Comparison of ENCODE assay signal across 8 cellular contexts in genomic region chr17:56976941-56977570, GRCh38. TPM values are rescaled to one million over a fixed set of nuclear protein-coding genes. Genes with fewer than 3 reads are reported as not detected.
DNase-seq lines count a peak whose midpoint lies in the region; ATAC-seq, FAIRE-seq and TF ChIP-seq lines count a peak whose summit lies in the region.

No MANE protein-coding gene starts in this region.

- H2AK5ac ChIP-seq in H9 (ENCODE audit: insufficient read length, low read length) = no peak overlapping the region

- H3K23me2 ChIP-seq in H9 (ENCODE audit: insufficient read length, low read depth, low read length, poor library complexity, severe bottlenecking) = peaks cover 15% of the 10 kb centered on the region

- H3K27me3 ChIP-seq in H9 (ENCODE audit: insufficient read depth, low read length) = no peaks in the 10 kb centered on the region
- no peaks in the 10 kb centered on the region for H3K27me3 ChIP-seq in gastrocnemius medialis

- no peak overlapping the region for H3T11ph ChIP-seq in H9 (ENCODE audit: low read length)

- H4K91ac ChIP-seq in H9 (ENCODE audit: insufficient read length, low read depth, low read length) = no peak overlapping the region

- H3K23ac ChIP-seq in H9 (ENCODE audit: insufficient read length, low read depth, low read length) = no peak overlapping the region

- in situ Hi-C loops in gastrocnemius medialis (cut with MboI; ENCODE audit: low sequenced_read_pairs in 4 of 4) = no loop called here

- H3K9me3 ChIP-seq in H9 (ENCODE audit: control insufficient read depth, low read depth, low read length) (no peaks in the 10 kb centered on the region), gastrocnemius medialis (no peaks in the 10 kb centered on the region)

- peaks cover 0 to 13% of the 10 kb centered on the region in 2 donors for H3K36me3 ChIP-seq in gastrocnemius medialis

- no CpG with 5 or more reads among the region's 10 CpGs for WGBS in H9 (ENCODE audit: extremely low coverage, insufficient read length, low lambda C conversion rate)

- DNase-seq in H9 (no peak), glutamatergic neuron (peak; percentile 39), gastrocnemius medialis (no peak), GM12891 (ENCODE audit: insufficient read length, low spot score) (no peak), NCI-H2081 treated with DMSO at 0.1 percent for 48 hours (lab: John Stamatoyannopoulos, UW) (no peak), NCI-H2227 (lab: John Stamatoyannopoulos, UW; ENCODE audit: unreplicated experiment) (no peak), DMS53 treated with DMSO at 0.1 percent for 48 hours (lab: John Stamatoyannopoulos, UW; ENCODE audit: unreplicated experiment) (no peak)

- no peaks in the 10 kb centered on the region for H3K79me2 ChIP-seq in H9 (ENCODE audit: insufficient read depth, low read length)

- no peak overlapping the region for H2BK5ac ChIP-seq in H9 (ENCODE audit: insufficient read length, low read length)

- H3K4me1 ChIP-seq in H9 (ENCODE audit: insufficient read depth, low read length) (peaks cover 4% of the 10 kb centered on the region; the same call in 1 of the 2 replicates), gastrocnemius medialis (peaks cover 12% of the 10 kb centered on the region in 2 donors)

- peak overlapping the region; percentile 57 for H3K4me2 ChIP-seq in H9 (ENCODE audit: insufficient read depth, insufficient read length, low read length)

- no peak overlapping the region for H3K18ac ChIP-seq in H9 (ENCODE audit: insufficient read length, low read depth, low read length)

- H3K36me3 Mint-ChIP-seq in H9 (ENCODE audit: insufficient read depth in 1 of 3, low read depth in 3 of 3) (peaks cover 0 to 10% (median 4%) of the 10 kb centered on the region in 3 experiments; a peak in 4 of 7 replicates), glutamatergic neuron (ENCODE audit: unreplicated experiment) (peaks cover 8% of the 10 kb centered on the region)

- peaks cover 44 to 49% of the 10 kb centered on the region in 2 experiments for H3K4me1 Mint-ChIP-seq in H9
- peaks cover 14% of the 10 kb centered on the region for H3K4me1 Mint-ChIP-seq in glutamatergic neuron (ENCODE audit: low read depth, unreplicated experiment)

- no peak for ATAC-seq in gastrocnemius medialis

- peaks cover 7 to 10% of the 10 kb centered on the region in 2 experiments for H3K9me3 Mint-ChIP-seq in H9
- H3K9me3 Mint-ChIP-seq in glutamatergic neuron (ENCODE audit: unreplicated experiment) = peaks cover 11% of the 10 kb centered on the region

- H3K4me3 Mint-ChIP-seq in H9 (peak overlapping the region; percentile 49 to 70), glutamatergic neuron (ENCODE audit: unreplicated experiment) (peak overlapping the region; percentile 81)

- no peak overlapping the region for H4K8ac ChIP-seq in H9 (replicated peaks; ENCODE audit: insufficient read length, low read depth, low read length)

- no peak for FAIRE-seq in GM12891 (lab: Jason Lieb, UNC)

- H4K20me1 ChIP-seq in H9 (ENCODE audit: control insufficient read depth, insufficient read depth, insufficient read length) = no peaks in the 10 kb centered on the region

- TF ChIP-seq POLR2A in gastrocnemius medialis (IDR thresholded peaks at IDR 0.05) (no peak), GM12891 (IDR thresholded peaks at IDR 0.05; ENCODE audit: low read depth, low read length) (no peak)

- H3K27me3 Mint-ChIP-seq in H9 (ENCODE audit: low read depth) (0 out of 2 replicates have a peak, but pooled peaks cover 3% of the 10 kb centered on the region), glutamatergic neuron (ENCODE audit: unreplicated experiment) (peaks cover 7% of the 10 kb centered on the region)

- H3K4ac ChIP-seq in H9 (ENCODE audit: low read depth, low read length) = no peak overlapping the region

- H2AFZ ChIP-seq in H9 (ENCODE audit: low read length) = no peak overlapping the region

- H2BK15ac ChIP-seq in H9 (ENCODE audit: low read depth, low read length) = no peak overlapping the region

- H3K9ac ChIP-seq in H9 (ENCODE audit: extremely low read depth, insufficient read length, low read length) = no peak overlapping the region

- H3K4me3 ChIP-seq in WI38 (ENCODE audit: low read depth, low read length) (peak overlapping the region; percentile 74), gastrocnemius medialis (peak overlapping the region; percentile 65 to 79 (median 75))

- no peak for TF ChIP-seq CTCF in H9 (conservative IDR thresholded peaks at IDR 0.05)
- no peak for TF ChIP-seq CTCF in WI38 (IDR thresholded peaks at IDR 0.05; ENCODE audit: low read depth, low read length)
- TF ChIP-seq CTCF in glutamatergic neuron (IDR thresholded peaks at IDR 0.05; ENCODE audit: partially characterized antibody, unreplicated experiment) = no peak
- TF ChIP-seq CTCF in gastrocnemius medialis (IDR thresholded peaks at IDR 0.05 in 4 of 5, conservative IDR thresholded peaks at IDR 0.05 in 1 of 5) = no peak

- H3K27ac ChIP-seq in H9 (ENCODE audit: insufficient read length, low read depth, low read length) = no peak overlapping the region
- H3K27ac ChIP-seq in gastrocnemius medialis = peak overlapping the region in 2 of 4 donors; percentile 67 to 84

- H2BK20ac ChIP-seq in H9 (ENCODE audit: low read depth, low read length, poor library complexity, severe bottlenecking) = no peak overlapping the region

- H2BK12ac ChIP-seq in H9 (ENCODE audit: insufficient read length, low read depth, low read length) = no peak overlapping the region

- no peak overlapping the region for H2BK120ac ChIP-seq in H9 (ENCODE audit: low read depth, low read length, poor library complexity, severe bottlenecking)

- H3K79me1 ChIP-seq in H9 (ENCODE audit: insufficient read depth, low read depth, low read length, poor library complexity, severe bottlenecking) = no peaks in the 10 kb centered on the region

- intact Hi-C loops in gastrocnemius medialis (cut with DNase I; ENCODE audit: low total_unique reads) = loop anchor here (5.0 to 10.0 kb wide), 3 partner anchors 65 to 382 kb away; partner anchors contain the start of genes AKAP1, NOG and TRIM25

- no peak overlapping the region for H4K5ac ChIP-seq in H9 (ENCODE audit: insufficient read length, low read depth, low read length)

- H3K14ac ChIP-seq in H9 (ENCODE audit: insufficient read depth, low read length) = no peak overlapping the region

- no peak overlapping the region for H3K56ac ChIP-seq in H9 (ENCODE audit: insufficient read length, low read depth, low read length)

- H3K27ac Mint-ChIP-seq in H9 (peak overlapping the region in 1 of 3 experiments; percentile 54; a peak in 2 of 7 replicates), glutamatergic neuron (ENCODE audit: unreplicated experiment) (peak overlapping the region; percentile 87)

TF ChIP-seq in GM12891, 5 proteins besides CTCF, POLR2A, EP300 and RAD21:
- TF ChIP-seq POU2F2 (IDR thresholded peaks at IDR 0.05; ENCODE audit: low read depth, low read length) (no peak), TAF1 (IDR thresholded peaks at IDR 0.05; ENCODE audit: low read depth, low read length) (no peak), SPI1 (IDR thresholded peaks at IDR 0.05; ENCODE audit: low read depth, low read length) (no peak), PAX5 (IDR thresholded peaks at IDR 0.05; ENCODE audit: insufficient read depth, low read length, severe bottlenecking) (no peak), POLR2AphosphoS5 (IDR thresholded peaks at IDR 0.05; ENCODE audit: low read depth, low read length) (no peak)

RNA-seq across cellular contexts. Expression of gene SCPEP1, which starts 0.9 kb away (rescaled TPM):
- total RNA-seq in H9 (2021) (27.1 and 29.6 TPM in 2 replicates), glutamatergic neuron (ENCODE audit: unreplicated experiment) (46.9 TPM), gastrocnemius medialis (10 to 100 TPM in 3 of 4 donors, 1 to 10 TPM in 1; 9.9 to 44.7 (median 30.2) TPM)
- polyA plus RNA-seq in GM12891 (2012; ENCODE audit: low read depth, missing spikeins) = 25.2 TPM

RNA-seq across cellular contexts. Expression of gene COIL, which starts 16.2 kb away (rescaled TPM):
- total RNA-seq in H9 (2021) = 21.5 and 22.2 TPM in 2 replicates
- 9.4 TPM for total RNA-seq in glutamatergic neuron (ENCODE audit: unreplicated experiment)
- total RNA-seq in gastrocnemius medialis = 1 to 10 TPM; 6.3 to 9.7 (median 9.0) TPM
- 13.4 TPM for polyA plus RNA-seq in GM12891 (2012; ENCODE audit: low read depth, missing spikeins)
